8 cellular contexts compared by ENCODE assay signal in genomic region chr15:75042730-75043508, GRCh38. TPM values are rescaled to one million over a fixed set of nuclear protein-coding genes. Genes with fewer than 3 reads are reported as not detected.
DNase-seq lines count a peak whose midpoint lies in the region; ATAC-seq and TF ChIP-seq lines count a peak whose summit lies in the region.

No MANE protein-coding gene starts in this region.

- H3K9me3 ChIP-seq in SK-N-SH: no peaks in the 10 kb centered on the region
- H3K9me3 ChIP-seq in skeletal muscle satellite cell (replicated peaks; ENCODE audit: low read length): no peaks in the 10 kb centered on the region

- 81% methylated on average over 12 of the region's 12 CpGs for WGBS in SK-N-SH (ENCODE audit: low lambda C conversion rate)
- WGBS in adipose tissue, 3 donors: 27 to 33% (median 31%) methylated on average over 12 of the region's 12 CpGs

- CTCF ChIA-PET in SK-N-SH (lab: Yijun Ruan, JAX): interaction anchor here (1.0 to 3.6 kb wide), 9 partner anchors 9 to 265 kb away, joined by 3 to 21 read pairs (median 3); partner anchors contain the start of gene C15orf39

- TF ChIP-seq RAD21 in SK-N-SH (IDR thresholded peaks at IDR 0.05; ENCODE audit: low read length): peak; percentile 50

- POLR2A ChIA-PET in SK-N-SH (lab: Yijun Ruan, JAX): interaction anchor here (0.9 to 1.1 kb wide), 2 partner anchors 159 to 160 kb away, joined by 3 to 4 read pairs; partner anchors contain the start of gene C15orf39

- H3K9ac ChIP-seq in SK-N-SH (no peak overlapping the region), skeletal muscle satellite cell (ENCODE audit: low read depth, low read length) (peak overlapping the region; percentile 74)

- no peaks in the 10 kb centered on the region for H3K79me2 ChIP-seq in SK-N-SH (ENCODE audit: insufficient read depth)

- DNase-seq in Ammon's horn (ENCODE audit: low spot score) (peak; percentile 79), SK-N-SH (peak; percentile 44), hepatic stellate cell (ENCODE audit: low spot score) (peak; percentile 32)
- DNase-seq in effector CD8-positive, alpha-beta T cell (lab: John Stamatoyannopoulos, UW): no peak

- H3K36me3 ChIP-seq in SK-N-SH (replicated peaks in 1 of 2; ENCODE audit: control insufficient read depth in 1 of 2, insufficient read depth in 2 of 2, low read length in 1 of 2): no peaks in the 10 kb centered on the region
- H3K36me3 ChIP-seq in skeletal muscle satellite cell (ENCODE audit: insufficient read depth, low read length): peaks cover 4% of the 10 kb centered on the region

- H3K27me3 ChIP-seq in SK-N-SH (ENCODE audit: insufficient read depth) (no peaks in the 10 kb centered on the region), skeletal muscle satellite cell (ENCODE audit: control insufficient read depth, insufficient read depth, low read length) (no peaks in the 10 kb centered on the region)

- no peak overlapping the region for H3K4me2 ChIP-seq in SK-N-SH
- peak overlapping the region; percentile 62 for H3K4me2 ChIP-seq in skeletal muscle satellite cell (ENCODE audit: low read length)

- H3K4me3 ChIP-seq in SK-N-SH (ENCODE audit: low read depth in 2 of 2, low read length in 1 of 2): no peak overlapping the region
- peak overlapping the region; percentile 46 for H3K4me3 ChIP-seq in skeletal muscle satellite cell (ENCODE audit: low read length)

- no peak for TF ChIP-seq EP300 in SK-N-SH (IDR thresholded peaks at IDR 0.05; ENCODE audit: borderline replicate concordance in 1 of 2, low read depth in 1 of 2, low read length in 1 of 2)

- H4K20me1 ChIP-seq in SK-N-SH (ENCODE audit: insufficient read depth): no peaks in the 10 kb centered on the region

- H2AFZ ChIP-seq in SK-N-SH (ENCODE audit: low read depth): no peak overlapping the region

- no peaks in the 10 kb centered on the region for H3K9me2 ChIP-seq in SK-N-SH

- peaks cover 19 to 34% of the 10 kb centered on the region in 2 experiments; a peak in 3 of 4 replicates for H3K4me1 ChIP-seq in SK-N-SH (ENCODE audit: control insufficient read depth in 1 of 2, insufficient read depth in 2 of 2, low read depth in 1 of 2, low read length in 1 of 2)
- peaks cover 30% of the 10 kb centered on the region for H3K4me1 ChIP-seq in skeletal muscle satellite cell (ENCODE audit: control insufficient read depth, insufficient read depth, low read length)

- peak; percentile 69 for ATAC-seq in GM19025 (IDR thresholded peaks at IDR 0.05; ENCODE audit: low read depth, unreplicated experiment)
- peak; percentile 58 for ATAC-seq in HG03139 (IDR thresholded peaks at IDR 0.05; ENCODE audit: unreplicated experiment)

- peak overlapping the region; percentile 32 to 58; a peak in 2 of 4 replicates for H3K27ac ChIP-seq in SK-N-SH (ENCODE audit: low read depth in 2 of 2, low read length in 1 of 2)
- H3K27ac ChIP-seq in adipose tissue (ENCODE audit: low read depth, low read length): peak overlapping the region; percentile 67

- peaks cover 8% of the 10 kb centered on the region for H3F3A ChIP-seq in SK-N-SH (replicated peaks; ENCODE audit: insufficient read depth)

- peak; percentile 43 for TF ChIP-seq CTCF in SK-N-SH (IDR thresholded peaks at IDR 0.05)

TF ChIP-seq in SK-N-SH, 30 proteins besides CTCF, POLR2A, EP300 and RAD21:
- peak; percentile 54 for TF ChIP-seq SMC3 (IDR thresholded peaks at IDR 0.05; ENCODE audit: low read depth, low read length)
- no peak for TF ChIP-seq TAF1 (IDR thresholded peaks at IDR 0.05; ENCODE audit: borderline replicate concordance, low read depth, low read length)
- no peak for TF ChIP-seq GATA2 (CRISPR knock-in tag; IDR thresholded peaks at IDR 0.05)
- TF ChIP-seq RFX5 (IDR thresholded peaks at IDR 0.05; ENCODE audit: low read length): no peak
- no peak for TF ChIP-seq FOXM1 (IDR thresholded peaks at IDR 0.05; ENCODE audit: low read depth)
- TF ChIP-seq YY1 (IDR thresholded peaks at IDR 0.05; ENCODE audit: low read depth): no peak
- no peak for TF ChIP-seq PBX3 (IDR thresholded peaks at IDR 0.05)

RNA-seq across cellular contexts. Expression of gene PPCDC, which starts 19.5 kb away (rescaled TPM):
- polyA plus RNA-seq in SK-N-SH (2012; rRNA removed): 19.8 and 20.7 TPM in 2 replicates
- 8.5 and 11.6 TPM in 2 replicates for polyA plus RNA-seq in SK-N-SH (2012; cell fraction: cytosol; rRNA removed)
- polyA plus RNA-seq in SK-N-SH (2012; cell fraction: nucleus; rRNA removed): 20.1 and 21.1 TPM in 2 replicates
- 10 to 100 TPM; 11.1 to 25.0 (median 19.1) TPM for polyA plus RNA-seq in adipose tissue
- 6.1 and 7.4 TPM in 2 replicates for total RNA-seq in skeletal muscle satellite cell (2012; rRNA removed)

RNA-seq across cellular contexts. Expression of gene SCAMP5, which starts 47.6 kb away (rescaled TPM):
- 27.9 and 32.7 TPM in 2 replicates for polyA plus RNA-seq in SK-N-SH (2012; rRNA removed)
- 17.4 and 22.3 TPM in 2 replicates for polyA plus RNA-seq in SK-N-SH (2012; cell fraction: cytosol; rRNA removed)
- 40.8 and 49.0 TPM in 2 replicates for polyA plus RNA-seq in SK-N-SH (2012; cell fraction: nucleus; rRNA removed)
- polyA plus RNA-seq in adipose tissue: 10 to 100 TPM in 1 of 3 donors, 1 to 10 TPM in 2; 1.5 to 49.1 (median 2.8) TPM
- total RNA-seq in skeletal muscle satellite cell (2012; rRNA removed): 0.25 and 3.7 TPM in 2 replicates
